1 cellular context compared by ENCODE assay signal in the genomic region with DNA sequence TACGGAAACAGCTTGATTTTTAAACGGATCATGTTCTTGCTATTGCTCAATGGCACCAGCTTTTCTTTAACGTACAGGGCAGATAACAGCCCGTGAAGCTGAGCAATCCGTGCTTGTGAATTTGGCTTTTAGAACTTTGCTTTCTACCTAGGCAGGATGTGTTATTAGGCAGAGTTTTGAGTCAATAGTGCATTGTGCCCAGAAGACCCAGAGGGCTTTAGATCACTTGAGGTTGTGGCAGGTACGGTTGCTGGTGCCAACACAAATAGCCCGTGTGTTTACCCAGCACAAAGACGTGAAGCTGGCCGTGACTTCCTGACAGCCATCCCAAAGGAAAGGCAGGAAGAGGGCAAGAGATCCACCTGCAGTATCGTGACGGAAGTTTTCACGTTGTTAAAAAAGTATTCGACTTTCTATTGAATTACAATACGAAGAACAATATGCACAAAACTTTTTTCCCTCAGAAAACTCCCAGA.
TF ChIP-seq lines count a peak whose summit lies in the region.

No MANE protein-coding gene starts in this region.

TF ChIP-seq in HepG2, 621 proteins besides CTCF, POLR2A, EP300 and RAD21 (continued from another document and continues in another):
- TF ChIP-seq, protein P1, sequence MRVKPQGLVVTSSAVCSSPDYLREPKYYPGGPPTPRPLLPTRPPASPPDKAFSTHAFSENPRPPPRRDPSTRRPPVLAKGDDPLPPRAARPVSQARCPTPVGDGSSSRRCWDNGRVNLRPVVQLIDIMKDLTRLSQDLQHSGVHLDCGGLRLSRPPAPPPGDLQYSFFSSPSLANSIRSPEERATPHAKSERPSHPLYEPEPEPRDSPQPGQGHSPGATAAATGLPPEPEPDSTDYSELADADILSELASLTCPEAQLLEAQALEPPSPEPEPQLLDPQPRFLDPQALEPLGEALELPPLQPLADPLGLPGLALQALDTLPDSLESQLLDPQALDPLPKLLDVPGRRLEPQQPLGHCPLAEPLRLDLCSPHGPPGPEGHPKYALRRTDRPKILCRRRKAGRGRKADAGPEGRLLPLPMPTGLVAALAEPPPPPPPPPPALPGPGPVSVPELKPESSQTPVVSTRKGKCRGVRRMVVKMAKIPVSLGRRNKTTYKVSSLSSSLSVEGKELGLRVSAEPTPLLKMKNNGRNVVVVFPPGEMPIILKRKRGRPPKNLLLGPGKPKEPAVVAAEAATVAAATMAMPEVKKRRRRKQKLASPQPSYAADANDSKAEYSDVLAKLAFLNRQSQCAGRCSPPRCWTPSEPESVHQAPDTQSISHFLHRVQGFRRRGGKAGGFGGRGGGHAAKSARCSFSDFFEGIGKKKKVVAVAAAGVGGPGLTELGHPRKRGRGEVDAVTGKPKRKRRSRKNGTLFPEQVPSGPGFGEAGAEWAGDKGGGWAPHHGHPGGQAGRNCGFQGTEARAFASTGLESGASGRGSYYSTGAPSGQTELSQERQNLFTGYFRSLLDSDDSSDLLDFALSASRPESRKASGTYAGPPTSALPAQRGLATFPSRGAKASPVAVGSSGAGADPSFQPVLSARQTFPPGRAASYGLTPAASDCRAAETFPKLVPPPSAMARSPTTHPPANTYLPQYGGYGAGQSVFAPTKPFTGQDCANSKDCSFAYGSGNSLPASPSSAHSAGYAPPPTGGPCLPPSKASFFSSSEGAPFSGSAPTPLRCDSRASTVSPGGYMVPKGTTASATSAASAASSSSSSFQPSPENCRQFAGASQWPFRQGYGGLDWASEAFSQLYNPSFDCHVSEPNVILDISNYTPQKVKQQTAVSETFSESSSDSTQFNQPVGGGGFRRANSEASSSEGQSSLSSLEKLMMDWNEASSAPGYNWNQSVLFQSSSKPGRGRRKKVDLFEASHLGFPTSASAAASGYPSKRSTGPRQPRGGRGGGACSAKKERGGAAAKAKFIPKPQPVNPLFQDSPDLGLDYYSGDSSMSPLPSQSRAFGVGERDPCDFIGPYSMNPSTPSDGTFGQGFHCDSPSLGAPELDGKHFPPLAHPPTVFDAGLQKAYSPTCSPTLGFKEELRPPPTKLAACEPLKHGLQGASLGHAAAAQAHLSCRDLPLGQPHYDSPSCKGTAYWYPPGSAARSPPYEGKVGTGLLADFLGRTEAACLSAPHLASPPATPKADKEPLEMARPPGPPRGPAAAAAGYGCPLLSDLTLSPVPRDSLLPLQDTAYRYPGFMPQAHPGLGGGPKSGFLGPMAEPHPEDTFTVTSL (CRISPR knock-in tag; IDR thresholded peaks at IDR 0.05; ENCODE audit: borderline replicate concordance), result peak; percentile 59; the same call in 1 of the 2 replicates
- TF ChIP-seq ZNF225 (CRISPR knock-in tag; IDR thresholded peaks at IDR 0.05) (no peak), POLR2G (IDR thresholded peaks at IDR 0.05; ENCODE audit: low read depth, low read length) (peak; percentile 41; the same call in 1 of the 2 replicates), FOXP4 (CRISPR knock-in tag; IDR thresholded peaks at IDR 0.05) (peak; percentile 54), ZNF343 (CRISPR knock-in tag; IDR thresholded peaks at IDR 0.05) (no peak), SAP130 (CRISPR knock-in tag; IDR thresholded peaks at IDR 0.05; ENCODE audit: low read depth) (0 out of 2 replicates have a peak, but pooled peaks have one; percentile 43), NFIC (IDR thresholded peaks at IDR 0.05; ENCODE audit: low read length) (no peak; the same call in 1 of the 2 replicates), TBX2 (CRISPR knock-in tag; IDR thresholded peaks at IDR 0.05; ENCODE audit: borderline replicate concordance) (peak; percentile 56; the same call in 1 of the 2 replicates), ZNF383 (CRISPR knock-in tag; IDR thresholded peaks at IDR 0.05; ENCODE audit: borderline replicate concordance) (no peak), MTF1 (CRISPR knock-in tag; IDR thresholded peaks at IDR 0.05) (no peak), PPARG (CRISPR knock-in tag; conservative IDR thresholded peaks at IDR 0.05) (0 out of 2 replicates have a peak, but pooled peaks have one; percentile 17), HDAC1 (CRISPR knock-in tag; IDR thresholded peaks at IDR 0.05) (peak; percentile 49; the same call in 1 of the 2 replicates), ZKSCAN8 (CRISPR knock-in tag; IDR thresholded peaks at IDR 0.05; ENCODE audit: borderline replicate concordance) (0 out of 2 replicates have a peak, but pooled peaks have one; percentile 36), ZNF605 (CRISPR knock-in tag; IDR thresholded peaks at IDR 0.05) (0 out of 2 replicates have a peak, but pooled peaks have one; percentile 5), RXRA (CRISPR knock-in tag; IDR thresholded peaks at IDR 0.05) (peak; percentile 32; the same call in 1 of the 2 replicates), ERF (CRISPR knock-in tag; IDR thresholded peaks at IDR 0.05) (0 out of 2 replicates have a peak, but pooled peaks have one; percentile 23), RARA (CRISPR knock-in tag; IDR thresholded peaks at IDR 0.05) (peak; percentile 61), ZNF556 (CRISPR knock-in tag; IDR thresholded peaks at IDR 0.05; ENCODE audit: borderline replicate concordance) (peak; percentile 13; the same call in 1 of the 2 replicates), SPEN (CRISPR knock-in tag; IDR thresholded peaks at IDR 0.05; ENCODE audit: low read depth) (0 out of 2 replicates have a peak, but pooled peaks have one; percentile 40), FOXO1 (CRISPR knock-in tag; IDR thresholded peaks at IDR 0.05) (peak; percentile 24; the same call in 1 of the 2 replicates), NR2F6 (IDR thresholded peaks at IDR 0.05) (no peak; the same call in none of the 2 replicates), NR2F6 (CRISPR knock-in tag; IDR thresholded peaks at IDR 0.05) (0 out of 2 replicates have a peak, but pooled peaks have one; percentile 31), CENPT (CRISPR knock-in tag; IDR thresholded peaks at IDR 0.05; ENCODE audit: low read depth) (no peak), IRF2 (CRISPR knock-in tag; IDR thresholded peaks at IDR 0.05) (0 out of 2 replicates have a peak, but pooled peaks have one; percentile 20), CEBPB (IDR thresholded peaks at IDR 0.05; ENCODE audit: borderline replicate concordance, low read depth, low read length) (peak; percentile 75; the same call in 1 of the 2 replicates), ZBTB3 (CRISPR knock-in tag; IDR thresholded peaks at IDR 0.05; ENCODE audit: borderline replicate concordance, low read depth) (no peak), SOX13 (IDR thresholded peaks at IDR 0.05) (peak; percentile 15; the same call in 1 of the 2 replicates), SOX13 (CRISPR knock-in tag; conservative IDR thresholded peaks at IDR 0.05 in 1 of 2, IDR thresholded peaks at IDR 0.05 in 1 of 2) (peak in 1 of 2 experiments; percentile 57; a peak in 2 of 4 replicates), CEBPG (CRISPR knock-in tag; IDR thresholded peaks at IDR 0.05) (peak; percentile 85), ZNF597 (CRISPR knock-in tag; IDR thresholded peaks at IDR 0.05) (no peak), GFI1 (CRISPR knock-in tag; IDR thresholded peaks at IDR 0.05; ENCODE audit: borderline replicate concordance) (peak; percentile 46; the same call in 1 of the 2 replicates), HNRNPL (IDR thresholded peaks at IDR 0.05; ENCODE audit: low read depth, low read length) (peak; percentile 83; the same call in 1 of the 2 replicates), TARDBP (CRISPR knock-in tag; IDR thresholded peaks at IDR 0.05) (0 out of 2 replicates have a peak, but pooled peaks have one; percentile 21), HNF1B (CRISPR knock-in tag; IDR thresholded peaks at IDR 0.05) (0 out of 2 replicates have a peak, but pooled peaks have one; percentile 36), ZFP91 (CRISPR knock-in tag; IDR thresholded peaks at IDR 0.05; ENCODE audit: borderline replicate concordance) (0 out of 2 replicates have a peak, but pooled peaks have one; percentile 2), SP1 (IDR thresholded peaks at IDR 0.05) (no peak), SP1 (CRISPR knock-in tag; IDR thresholded peaks at IDR 0.05) (no peak)
- TF ChIP-seq, protein P2, sequence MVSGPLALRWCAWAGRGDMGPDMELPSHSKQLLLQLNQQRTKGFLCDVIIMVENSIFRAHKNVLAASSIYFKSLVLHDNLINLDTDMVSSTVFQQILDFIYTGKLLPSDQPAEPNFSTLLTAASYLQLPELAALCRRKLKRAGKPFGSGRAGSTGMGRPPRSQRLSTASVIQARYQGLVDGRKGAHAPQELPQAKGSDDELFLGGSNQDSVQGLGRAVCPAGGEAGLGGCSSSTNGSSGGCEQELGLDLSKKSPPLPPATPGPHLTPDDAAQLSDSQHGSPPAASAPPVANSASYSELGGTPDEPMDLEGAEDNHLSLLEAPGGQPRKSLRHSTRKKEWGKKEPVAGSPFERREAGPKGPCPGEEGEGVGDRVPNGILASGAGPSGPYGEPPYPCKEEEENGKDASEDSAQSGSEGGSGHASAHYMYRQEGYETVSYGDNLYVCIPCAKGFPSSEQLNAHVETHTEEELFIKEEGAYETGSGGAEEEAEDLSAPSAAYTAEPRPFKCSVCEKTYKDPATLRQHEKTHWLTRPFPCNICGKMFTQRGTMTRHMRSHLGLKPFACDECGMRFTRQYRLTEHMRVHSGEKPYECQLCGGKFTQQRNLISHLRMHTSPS (CRISPR knock-in tag; IDR thresholded peaks at IDR 0.05; ENCODE audit: low read depth), result peak; percentile 95
- TF ChIP-seq, protein P3, sequence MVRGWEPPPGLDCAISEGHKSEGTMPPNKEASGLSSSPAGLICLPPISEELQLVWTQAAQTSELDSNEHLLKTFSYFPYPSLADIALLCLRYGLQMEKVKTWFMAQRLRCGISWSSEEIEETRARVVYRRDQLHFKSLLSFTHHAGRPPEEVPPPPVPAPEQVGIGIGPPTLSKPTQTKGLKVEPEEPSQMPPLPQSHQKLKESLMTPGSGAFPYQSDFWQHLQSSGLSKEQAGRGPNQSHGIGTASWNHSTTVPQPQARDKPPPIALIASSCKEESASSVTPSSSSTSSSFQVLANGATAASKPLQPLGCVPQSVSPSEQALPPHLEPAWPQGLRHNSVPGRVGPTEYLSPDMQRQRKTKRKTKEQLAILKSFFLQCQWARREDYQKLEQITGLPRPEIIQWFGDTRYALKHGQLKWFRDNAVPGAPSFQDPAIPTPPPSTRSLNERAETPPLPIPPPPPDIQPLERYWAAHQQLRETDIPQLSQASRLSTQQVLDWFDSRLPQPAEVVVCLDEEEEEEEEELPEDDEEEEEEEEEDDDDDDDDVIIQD (CRISPR knock-in tag; IDR thresholded peaks at IDR 0.05; ENCODE audit: low read depth), result peak; percentile 18; the same call in 1 of the 2 replicates
- TF ChIP-seq, protein P4, sequence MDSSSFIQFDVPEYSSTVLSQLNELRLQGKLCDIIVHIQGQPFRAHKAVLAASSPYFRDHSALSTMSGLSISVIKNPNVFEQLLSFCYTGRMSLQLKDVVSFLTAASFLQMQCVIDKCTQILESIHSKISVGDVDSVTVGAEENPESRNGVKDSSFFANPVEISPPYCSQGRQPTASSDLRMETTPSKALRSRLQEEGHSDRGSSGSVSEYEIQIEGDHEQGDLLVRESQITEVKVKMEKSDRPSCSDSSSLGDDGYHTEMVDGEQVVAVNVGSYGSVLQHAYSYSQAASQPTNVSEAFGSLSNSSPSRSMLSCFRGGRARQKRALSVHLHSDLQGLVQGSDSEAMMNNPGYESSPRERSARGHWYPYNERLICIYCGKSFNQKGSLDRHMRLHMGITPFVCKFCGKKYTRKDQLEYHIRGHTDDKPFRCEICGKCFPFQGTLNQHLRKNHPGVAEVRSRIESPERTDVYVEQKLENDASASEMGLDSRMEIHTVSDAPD (CRISPR knock-in tag; IDR thresholded peaks at IDR 0.05), result peak; percentile 24; the same call in 1 of the 2 replicates
